Comparison of ENCODE assay signal across 19 cellular contexts in genomic region chr11:126008956-126009355, GRCh38.
"Had no signal": no experiment of that assay in that cellular context is flagged by ENCODE, and none has a peak within 500 bp of the region (broad histone marks: within the 10 kb centered on the region; RNA-seq: fewer than 3 reads in every experiment).

No MANE protein-coding gene starts in this region.

- DNase-seq: cortex of kidney; effector CD4-positive, alpha-beta T cell; left ventricle myocardium superior; lower lobe of right lung; naive thymus-derived CD8-positive, alpha-beta T cell; stimulated activated CD4-positive, alpha-beta T cell treated with anti-CD3 and anti-CD28 coated beads, Interleukin-12 subunit alpha, Interleukin-12 subunit beta, amount 100 ng/mL, for 4 hours; stimulated activated CD4-positive, alpha-beta T cell treated with anti-CD3 and anti-CD28 coated beads, Interleukin-1b, Interleukin-23, amount 100 ng/mL, for 48 hours; stimulated activated CD4-positive, alpha-beta T cell treated with anti-CD3 and anti-CD28 coated beads, Interleukin-4, amount 100 ng/mL, for 1 hour; stimulated activated CD8-positive, alpha-beta memory T cell treated with anti-CD3 and anti-CD28 coated beads, Interleukin-4, amount 100 ng/mL, for 48 hours; stimulated activated naive CD4-positive, alpha-beta T cell treated with Interleukin-2 at 50 U/mL for 16 hours; stomach; thyroid gland had no signal

- H3K4me2 ChIP-seq: smooth muscle cell had no signal

- H3K27ac Mint-ChIP-seq: naive thymus-derived CD8-positive, alpha-beta T cell; progenitor cell of endocrine pancreas; type B pancreatic cell had no signal

- H2AFZ ChIP-seq: parathyroid adenoma had no signal

- H3K27ac ChIP-seq: lower lobe of right lung, neutrophil, parathyroid adenoma, right atrium auricular region, stomach, thyroid gland had no signal

- H3K4me1 ChIP-seq: lower lobe of right lung, parathyroid adenoma, right atrium auricular region had no signal

- H3K4me3 ChIP-seq: lower lobe of right lung, right atrium auricular region, smooth muscle cell, stomach, thyroid gland had no signal

- H3K27me3 Mint-ChIP-seq: naive thymus-derived CD8-positive, alpha-beta T cell; progenitor cell of endocrine pancreas; type B pancreatic cell had no signal

- H3K79me2 ChIP-seq: parathyroid adenoma had no signal

- H3K4me3 Mint-ChIP-seq: naive thymus-derived CD8-positive, alpha-beta T cell; type B pancreatic cell had no signal

- ATAC-seq: left ventricle myocardium superior; lower lobe of right lung; naive thymus-derived CD8-positive, alpha-beta T cell; sciatic nerve had no signal

- H3K9me3 ChIP-seq: lower lobe of right lung, neutrophil, right atrium auricular region, stomach, thyroid gland had no signal

- H3K4me1 Mint-ChIP-seq: naive thymus-derived CD8-positive, alpha-beta T cell had no signal

- H3K9me3 Mint-ChIP-seq: naive thymus-derived CD8-positive, alpha-beta T cell; type B pancreatic cell had no signal

- H3K36me3 ChIP-seq: lower lobe of right lung, neutrophil had no signal

- H3K27me3 ChIP-seq: neutrophil, right atrium auricular region, stomach, thyroid gland had no signal
